Comparison of ENCODE assay signal across 3 cellular contexts in genomic region chr16:55814174-55814573, GRCh38. TPM values are rescaled to one million over a fixed set of nuclear protein-coding genes. Genes with fewer than 3 reads are reported as not detected.
"Had no signal": no experiment of that assay in that cellular context is flagged by ENCODE, and none has a peak within 500 bp of the region (broad histone marks: within the 10 kb centered on the region; RNA-seq: fewer than 3 reads in every experiment).

No MANE protein-coding gene starts in this region.

RNA-seq across cellular contexts. Expression of gene CES1, which starts 18.7 kb away (rescaled TPM):
- total RNA-seq: PC-3, SJSA1 had no signal
- polyA plus RNA-seq: SK-N-SH had no signal
